ENCODE assay signal across 16 cellular contexts in genomic region chr10:32338262-32338661, GRCh38. TPM values are rescaled to one million over a fixed set of nuclear protein-coding genes. Genes with fewer than 3 reads are reported as not detected.
DNase-seq lines count a peak whose midpoint lies in the region; ATAC-seq and TF ChIP-seq lines count a peak whose summit lies in the region.
"Had no signal": no experiment of that assay in that cellular context is flagged by ENCODE, and none has a peak within 500 bp of the region (broad histone marks: within the 10 kb centered on the region; RNA-seq: fewer than 3 reads in every experiment).

No MANE protein-coding gene starts in this region.

- no peak overlapping the region for H3K27ac ChIP-seq in CD4-positive, alpha-beta memory T cell (ENCODE audit: low read depth, low read length)
- H3K27ac ChIP-seq: gastroesophageal sphincter, right atrium auricular region, uterus had no signal

- intact Hi-C loops in CD4-positive, alpha-beta memory T cell (cut with micrococcal nuclease), result loop anchor here (2.0 kb wide), 1 partner anchor 31 kb away; no protein-coding TSS in a partner anchor

- H3K36me3 Mint-ChIP-seq in CD4-positive, alpha-beta memory T cell, result peaks cover 4 to 32% of the 10 kb centered on the region in 2 donors
- peaks cover 93% of the 10 kb centered on the region for H3K36me3 Mint-ChIP-seq in nephron progenitor cell (ENCODE audit: low read depth)

- POLR2A ChIA-PET in CD4-positive, alpha-beta memory T cell (lab: Charles Lee; ENCODE audit: partially characterized antibody), result interaction anchor here (4.4 kb wide), 1 partner anchor 8 kb away, joined by 21 read pairs; no protein-coding TSS in a partner anchor

- H3K27ac Mint-ChIP-seq in CD4-positive, alpha-beta memory T cell, result peak overlapping the region; percentile 8 to 89 (median 58)
- H3K27ac Mint-ChIP-seq in nephron progenitor cell, result peak overlapping the region; percentile 2

- no peaks in the 10 kb centered on the region for H3K36me3 ChIP-seq in CD4-positive, alpha-beta memory T cell (ENCODE audit: insufficient read depth, low read length)
- H3K36me3 ChIP-seq: gastroesophageal sphincter, right atrium auricular region, uterus had no signal

- TF ChIP-seq CTCF in nephron progenitor cell (IDR thresholded peaks at IDR 0.05), result no peak

- no peaks in the 10 kb centered on the region for H3K27me3 ChIP-seq in CD4-positive, alpha-beta memory T cell (ENCODE audit: insufficient read depth, low read length)
- H3K27me3 ChIP-seq: gastroesophageal sphincter, right atrium auricular region, uterus had no signal

- no peak for DNase-seq in CD4-positive, alpha-beta memory T cell
- DNase-seq in HT1080 (ENCODE audit: low read depth) (peak; percentile 17), amniotic epithelial cell (ENCODE audit: low read depth) (peak; percentile 68), nephron progenitor cell (no peak), ecto neural progenitor cell (ENCODE audit: low spot score) (no peak)
- DNase-seq: activated CD4-positive, alpha-beta T cell treated with anti-CD3 and anti-CD28 coated beads for 1 hour; H7; NCI-H187; NCI-H526 treated with DMSO at 0.1 percent for 48 hours; stimulated activated CD4-positive, alpha-beta T cell treated with anti-CD3 and anti-CD28 coated beads, Interleukin-2, amount 100 ng/mL, for 48 hours; uterus had no signal

- H3K4me3 Mint-ChIP-seq in CD4-positive, alpha-beta memory T cell, result peak overlapping the region in 7 of 8 donors; percentile 41 to 84 (median 65)
- no peak overlapping the region for H3K4me3 Mint-ChIP-seq in nephron progenitor cell

- H3K27me3 Mint-ChIP-seq in CD4-positive, alpha-beta memory T cell, result no peaks in the 10 kb centered on the region
- peaks cover 2% of the 10 kb centered on the region for H3K27me3 Mint-ChIP-seq in nephron progenitor cell (ENCODE audit: low read depth, poor library complexity)

- H3K4me1 Mint-ChIP-seq in CD4-positive, alpha-beta memory T cell, result peaks cover 77 to 98% (median 89%) of the 10 kb centered on the region in 4 donors
- H3K4me1 Mint-ChIP-seq in nephron progenitor cell, result peaks cover 18% of the 10 kb centered on the region

- no peaks in the 10 kb centered on the region for H3K9me3 ChIP-seq in CD4-positive, alpha-beta memory T cell (ENCODE audit: control insufficient read depth in 1 of 2, low read length in 2 of 2)
- H3K9me3 ChIP-seq: gastroesophageal sphincter, right atrium auricular region, uterus had no signal

- H3K4me3 ChIP-seq in CD4-positive, alpha-beta memory T cell (ENCODE audit: low read length in 2 of 2), result no peak overlapping the region
- H3K4me3 ChIP-seq: gastroesophageal sphincter, right atrium auricular region, uterus had no signal

- no peaks in the 10 kb centered on the region for H3K9me3 Mint-ChIP-seq in CD4-positive, alpha-beta memory T cell
- peaks cover 40% of the 10 kb centered on the region for H3K9me3 Mint-ChIP-seq in nephron progenitor cell

- H3K4me1 ChIP-seq in CD4-positive, alpha-beta memory T cell (ENCODE audit: insufficient read depth, low read length), result peaks cover 96% of the 10 kb centered on the region

- ATAC-seq in GM21576 (IDR thresholded peaks at IDR 0.05; ENCODE audit: unreplicated experiment), result no peak
- no peak for ATAC-seq in HG02798 (IDR thresholded peaks at IDR 0.05; ENCODE audit: poor library complexity, unreplicated experiment)
- no peak for ATAC-seq in GM21786 (IDR thresholded peaks at IDR 0.05; ENCODE audit: unreplicated experiment)
- ATAC-seq: gastroesophageal sphincter had no signal

- CTCF ChIA-PET in CD4-positive, alpha-beta memory T cell (lab: Charles Lee; ENCODE audit: partially characterized antibody), result interaction anchor here (2.0 to 3.8 kb wide), 2 partner anchors 8 to 30 kb away, joined by 7 to 17 read pairs; no protein-coding TSS in a partner anchor

RNA-seq across cellular contexts. Expression of gene EPC1, which starts 8.7 kb away (rescaled TPM):
- total RNA-seq in CD4-positive, alpha-beta memory T cell, result 100 to 1,000 TPM; 105 to 112 TPM
- polyA plus RNA-seq in CD4-positive, alpha-beta memory T cell, result 10 to 100 TPM; 46.0 to 57.0 TPM
- 10.1 and 19.1 TPM in 2 replicates for total RNA-seq in HT1080 (2014; rRNA removed; shearing (Covaris generic))
- 8.6 and 11.7 TPM in 2 replicates for polyA plus RNA-seq in HT1080 (2015; cell fraction: cytosol; rRNA removed)
- polyA plus RNA-seq in HT1080 (2015; cell fraction: nucleus; rRNA removed), result 22.5 and 29.1 TPM in 2 replicates

Comparison
In these comparisons a context has a peak if more than half of its experiments do, and no peak if none do; other contexts are left out.
1. DNase-seq: peak in HT1080 (single experiment) and amniotic epithelial cell (single experiment); none in CD4-positive, alpha-beta memory T cell (0 of 5), nephron progenitor cell (single experiment) and ecto neural progenitor cell (single experiment).